ENCODE assay signal across 26 cellular contexts in the genomic region with DNA sequence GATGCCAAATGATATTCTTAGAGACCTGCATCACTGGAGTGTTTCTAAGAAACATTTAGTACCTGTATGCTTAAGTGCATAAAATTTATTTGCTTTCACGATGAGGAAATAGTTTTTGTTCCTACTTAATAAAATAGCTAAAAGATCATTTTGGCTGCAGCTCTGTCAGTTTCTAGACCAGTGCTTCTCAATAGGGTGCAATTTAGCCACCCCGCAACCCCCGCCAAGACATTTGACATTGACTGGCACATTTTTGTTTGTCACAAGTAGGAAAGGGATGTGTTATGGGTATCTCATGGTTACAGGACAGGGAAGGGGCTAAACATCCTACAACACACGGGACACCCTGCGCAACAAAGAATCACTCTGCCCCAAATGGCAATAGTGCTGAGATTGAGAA.
"Had no signal": no experiment of that assay in that cellular context is flagged by ENCODE, and none has a peak within 500 bp of the region (broad histone marks: within the 10 kb centered on the region; RNA-seq: fewer than 3 reads in every experiment).

No MANE protein-coding gene starts in this region.

- H3K27me3 ChIP-seq: neutrophil, right atrium auricular region, right lobe of liver, stomach, testis, thyroid gland, transverse colon, upper lobe of left lung, vagina had no signal

- H3K27ac ChIP-seq: left ventricle myocardium inferior, neutrophil, parathyroid adenoma, psoas muscle, right atrium auricular region, right lobe of liver, stomach, testis, thyroid gland, transverse colon, upper lobe of left lung, vagina had no signal

- H3K27ac Mint-ChIP-seq: naive B cell; natural killer cell; stimulated activated naive B cell treated with anti-CD40 and anti-IgM and Interleukin-4, amounts not matched to agents 10 μg/mL and 1 μg/mL and 100 μg/mL, for 72 hours had no signal

- H3K4me1 ChIP-seq: parathyroid adenoma, right atrium auricular region, right lobe of liver, stomach, testis, transverse colon, upper lobe of left lung had no signal

- H3K9me3 Mint-ChIP-seq: mesothelial cell of epicardium; stimulated activated naive B cell treated with anti-CD40 and anti-IgM and Interleukin-4, amounts not matched to agents 10 μg/mL and 1 μg/mL and 100 μg/mL, for 72 hours had no signal

- H3K9me3 ChIP-seq: left ventricle myocardium inferior, neutrophil, psoas muscle, right atrium auricular region, right lobe of liver, stomach, testis, thyroid gland, transverse colon, upper lobe of left lung, vagina had no signal

- H3K36me3 Mint-ChIP-seq: mesothelial cell of epicardium; naive B cell; natural killer cell; stimulated activated naive B cell treated with anti-CD40 and anti-IgM and Interleukin-4, amounts not matched to agents 10 μg/mL and 1 μg/mL and 100 μg/mL, for 72 hours had no signal

- H3K4me3 ChIP-seq: left ventricle myocardium inferior, lung, psoas muscle, right atrium auricular region, right lobe of liver, smooth muscle cell, stomach, testis, thyroid gland, transverse colon, upper lobe of left lung, vagina had no signal

- H3K4me2 ChIP-seq: smooth muscle cell had no signal

- H3K27me3 Mint-ChIP-seq: stimulated activated naive B cell treated with anti-CD40 and anti-IgM and Interleukin-4, amounts not matched to agents 10 μg/mL and 1 μg/mL and 100 μg/mL, for 72 hours had no signal

- H3K9ac ChIP-seq: parathyroid adenoma had no signal

- H3K4me3 Mint-ChIP-seq: mesothelial cell of epicardium; natural killer cell; stimulated activated naive B cell treated with anti-CD40 and anti-IgM and Interleukin-4, amounts not matched to agents 10 μg/mL and 1 μg/mL and 100 μg/mL, for 72 hours had no signal

- H3K79me2 ChIP-seq: parathyroid adenoma had no signal

- DNase-seq: islet precursor cell; left ventricle myocardium inferior; mesendoderm; naive B cell; natural killer cell; occipital lobe; psoas muscle; right lobe of liver; stimulated activated CD4-positive, alpha-beta T cell treated with anti-CD3 and anti-CD28 coated beads, Interleukin-12 subunit alpha, Interleukin-12 subunit beta, amount 100 ng/mL, for 4 hours; stimulated activated CD4-positive, alpha-beta T cell treated with anti-CD3 and anti-CD28 coated beads, Interleukin-15, amount 100 ng/mL, for 24 hours; stimulated activated CD4-positive, alpha-beta T cell treated with anti-CD3 and anti-CD28 coated beads, Interleukin-2, amount 100 ng/mL, for 24 hours; stimulated activated CD4-positive, alpha-beta T cell treated with anti-CD3 and anti-CD28 coated beads, Interleukin-4, amount 100 ng/mL, for 1 hour; stimulated activated naive B cell treated with anti-CD40 and anti-IgM and Interleukin-4, amounts not matched to agents 10 μg/mL and 1 μg/mL and 100 μg/mL, for 72 hours; stimulated activated naive CD8-positive, alpha-beta T cell treated with anti-CD3 and anti-CD28 coated beads, Interleukin-15, Interleukin-2, amounts not matched to agents 100 U/mL and 50 U/mL, for 24 hours; stomach; testis; thyroid gland; transverse colon had no signal

- H2AFZ ChIP-seq: parathyroid adenoma had no signal

- H3K4me1 Mint-ChIP-seq: naive B cell; natural killer cell; stimulated activated naive B cell treated with anti-CD40 and anti-IgM and Interleukin-4, amounts not matched to agents 10 μg/mL and 1 μg/mL and 100 μg/mL, for 72 hours had no signal

- H3K36me3 ChIP-seq: left ventricle myocardium inferior, neutrophil, right atrium auricular region, right lobe of liver, stomach, thyroid gland, transverse colon, upper lobe of left lung, vagina had no signal

- ATAC-seq: natural killer cell; psoas muscle; right lobe of liver; stimulated activated naive B cell treated with anti-CD40 and anti-IgM and Interleukin-4, amounts not matched to agents 10 μg/mL and 1 μg/mL and 100 μg/mL, for 72 hours; stimulated activated naive CD8-positive, alpha-beta T cell treated with anti-CD3 and anti-CD28 coated beads, Interleukin-15, Interleukin-2, amounts not matched to agents 100 U/mL and 50 U/mL, for 24 hours had no signal
